In genomic region chr1:109398343-109399225, GRCh38 we compare ENCODE assay signal across 8 cellular contexts. TPM values are rescaled to one million over a fixed set of nuclear protein-coding genes. Genes with fewer than 3 reads are reported as not detected.
DNase-seq lines count a peak whose midpoint lies in the region; ATAC-seq and TF ChIP-seq lines count a peak whose summit lies in the region.

No MANE protein-coding gene starts in this region.

- intact Hi-C loops in mammary epithelial cell (cut with micrococcal nuclease), result loop anchor here (1.0 to 10.0 kb wide), 6 partner anchors 121 to 284 kb away; partner anchors contain the start of gene ELAPOR1

- H3K79me2 ChIP-seq in KMS-11 (ENCODE audit: insufficient read depth, low read depth) (no peaks in the 10 kb centered on the region), mammary epithelial cell (ENCODE audit: insufficient read depth, low read length) (peaks cover 4% of the 10 kb centered on the region)

- no peak for DNase-seq in BE2C
- peak; percentile 33 for DNase-seq in mammary epithelial cell
- DNase-seq in GF-D8 (lab: John Stamatoyannopoulos, UW), result no peak
- no peak for DNase-seq in CD1c-positive myeloid dendritic cell (ENCODE audit: extremely low spot score)
- no peak for DNase-seq in HEK293T (ENCODE audit: extremely low spot score)

- H3K9me3 ChIP-seq in BE2C, result no peaks in the 10 kb centered on the region
- H3K9me3 ChIP-seq in mammary epithelial cell (replicated peaks; ENCODE audit: insufficient read depth, low read length), result no peaks in the 10 kb centered on the region
- H3K9me3 ChIP-seq in mononuclear cell (ENCODE audit: low read depth, low read length), result no peaks in the 10 kb centered on the region

- H3K9ac ChIP-seq in KMS-11 (no peak overlapping the region; the same call in 1 of the 2 replicates), mammary epithelial cell (ENCODE audit: insufficient read depth, low read length) (peak overlapping the region; percentile 36)

- dilution Hi-C loops in mammary epithelial cell (cut with HindIII; ENCODE audit: low sequenced_read_pairs), result loop anchor here (5.0 kb wide), 2 partner anchors 126 to 196 kb away; no protein-coding TSS in a partner anchor

- H4K20me1 ChIP-seq in KMS-11 (ENCODE audit: insufficient read depth) (no peaks in the 10 kb centered on the region), mammary epithelial cell (ENCODE audit: insufficient read depth, low read length) (no peaks in the 10 kb centered on the region)

- H3K27me3 ChIP-seq in BE2C (no peaks in the 10 kb centered on the region; the same call in 1 of the 2 replicates), KMS-11 (ENCODE audit: insufficient read depth, low read depth) (peaks cover 9% of the 10 kb centered on the region), mammary epithelial cell (ENCODE audit: insufficient read depth, low read length) (no peaks in the 10 kb centered on the region), mononuclear cell (ENCODE audit: insufficient read depth, low read length) (peaks cover 30% of the 10 kb centered on the region)

- CTCF ChIA-PET in mammary epithelial cell (lab: Charles Lee; ENCODE audit: low non-redundant PET) (interaction anchor here (0.7 to 2.1 kb wide), 3 partner anchors 121 to 197 kb away, joined by 4 to 12 read pairs (median 4); no protein-coding TSS in a partner anchor), HEK293T (lab: Yijun Ruan, JAX) (interaction anchor here (0.6 to 3.9 kb wide), 22 partner anchors 17 to 201 kb away, joined by 3 to 47 read pairs (median 5); partner anchors contain the start of genes CELSR2, PSMA5 and PSRC1)

- H3K4me3 ChIP-seq in BE2C (ENCODE audit: low read depth, low read length) (peak overlapping the region; percentile 75), KMS-11 (IDR thresholded peaks at IDR 0.05; ENCODE audit: insufficient read depth, low read depth, low read length) (peak overlapping the region; percentile 97), mammary epithelial cell (replicated peaks in 1 of 3; ENCODE audit: insufficient read depth in 1 of 3, low read depth in 2 of 3, low read length in 3 of 3) (peak overlapping the region; percentile 54 to 73 (median 65)), mononuclear cell (ENCODE audit: low read length) (peak overlapping the region; percentile 42)

- no TSS peak for BruUV-seq in mammary epithelial cell (replicated peaks; lab: Mats Ljungman, UMichigan)

- H3K36me3 ChIP-seq in BE2C (peaks cover 14% of the 10 kb centered on the region), KMS-11 (ENCODE audit: insufficient read depth) (peaks cover 15% of the 10 kb centered on the region), mammary epithelial cell (ENCODE audit: insufficient read depth, low read length) (peaks cover 10% of the 10 kb centered on the region)

- peak overlapping the region; percentile 50 for H2AFZ ChIP-seq in KMS-11 (ENCODE audit: low read depth)
- peak overlapping the region; percentile 88 for H2AFZ ChIP-seq in mammary epithelial cell (ENCODE audit: low read depth, low read length)

- ATAC-seq in HG02981 (IDR thresholded peaks at IDR 0.05; ENCODE audit: unreplicated experiment), result no peak

- in situ Hi-C loops in mammary epithelial cell (cut with MboI; ENCODE audit: low sequenced_read_pairs in 2 of 2), result loop anchor here in 1 of 2 donors (10.0 kb wide), 2 partner anchors 134 to 204 kb away; no protein-coding TSS in a partner anchor

- POLR2A ChIA-PET in HEK293T (lab: Yijun Ruan, JAX), result interaction anchor here (0.7 to 4.0 kb wide), 19 partner anchors 9 to 299 kb away, joined by 3 to 28 read pairs (median 4); partner anchors contain the start of genes PSMA5 and PSRC1

- peak overlapping the region; percentile 79 for H3K4me2 ChIP-seq in KMS-11
- peak overlapping the region; percentile 96 for H3K4me2 ChIP-seq in mammary epithelial cell (ENCODE audit: insufficient read depth, low read depth, low read length)

- WGBS in mammary epithelial cell (ENCODE audit: low coverage, missing lambda C conversion rate), result 19% methylated on average over 17 of the region's 18 CpGs

- H3K4me1 ChIP-seq in BE2C, result no peaks in the 10 kb centered on the region
- peaks cover 36% of the 10 kb centered on the region for H3K4me1 ChIP-seq in KMS-11 (ENCODE audit: low read depth, poor library complexity, severe bottlenecking)
- peaks cover 20% of the 10 kb centered on the region for H3K4me1 ChIP-seq in mammary epithelial cell (ENCODE audit: insufficient read depth, low read length)
- peaks cover 42% of the 10 kb centered on the region for H3K4me1 ChIP-seq in mononuclear cell (ENCODE audit: insufficient read depth, low read length)

- H3K27ac ChIP-seq in KMS-11, result no peak overlapping the region
- H3K27ac ChIP-seq in mammary epithelial cell (ENCODE audit: insufficient read depth, low read depth, low read length), result peak overlapping the region; percentile 16

- TF ChIP-seq CTCF in BE2C (IDR thresholded peaks at IDR 0.05; ENCODE audit: low read depth, low read length) (no peak), KMS-11 (conservative IDR thresholded peaks at IDR 0.05; ENCODE audit: low read depth, low read length) (no peak), mammary epithelial cell (conservative IDR thresholded peaks at IDR 0.05 in 1 of 2, IDR thresholded peaks at IDR 0.05 in 1 of 2; ENCODE audit: extremely low read depth in 1 of 2, insufficient read depth in 1 of 2, low read depth in 1 of 2, low read length in 2 of 2) (no peak)

TF ChIP-seq in HEK293T, 16 proteins besides CTCF, POLR2A, EP300 and RAD21:
- TF ChIP-seq L3MBTL2 (conservative IDR thresholded peaks at IDR 0.05), result no peak
- no peak for TF ChIP-seq ARNT (IDR thresholded peaks at IDR 0.05)
- no peak for TF ChIP-seq CTBP1 (IDR thresholded peaks at IDR 0.05; ENCODE audit: borderline replicate concordance)
- no peak for TF ChIP-seq ELF4 (IDR thresholded peaks at IDR 0.05)
- TF ChIP-seq SUZ12 (IDR thresholded peaks at IDR 0.05), result no peak
- no peak for TF ChIP-seq BHLHE40 (IDR thresholded peaks at IDR 0.05; ENCODE audit: borderline replicate concordance)
- no peak for TF ChIP-seq HDGF (IDR thresholded peaks at IDR 0.05; ENCODE audit: borderline replicate concordance)
- TF ChIP-seq FOXA1 (IDR thresholded peaks at IDR 0.05), result no peak
- TF ChIP-seq SP1 (IDR thresholded peaks at IDR 0.05), result no peak
- no peak for TF ChIP-seq TARDBP (IDR thresholded peaks at IDR 0.05)
- TF ChIP-seq LEF1 (IDR thresholded peaks at IDR 0.05; ENCODE audit: borderline replicate concordance), result no peak
- TF ChIP-seq ZNF384 (IDR thresholded peaks at IDR 0.05), result no peak
- TF ChIP-seq FOXK2 (IDR thresholded peaks at IDR 0.05), result no peak
- no peak for TF ChIP-seq PKNOX1 (IDR thresholded peaks at IDR 0.05)
- TF ChIP-seq NFRKB (IDR thresholded peaks at IDR 0.05), result no peak
- TF ChIP-seq FOXM1 (IDR thresholded peaks at IDR 0.05; ENCODE audit: borderline replicate concordance), result no peak

RNA-seq across cellular contexts. Expression of gene SORT1, which starts 0.9 kb away (rescaled TPM):
- 7.0 TPM for polyA plus RNA-seq in BE2C (2012; ENCODE audit: insufficient read depth, insufficient read length, low read depth)
- total RNA-seq in mammary epithelial cell (10 to 100 TPM; 24.6 to 41.8 TPM), mononuclear cell (9.3 TPM)
- polyA plus RNA-seq in mammary epithelial cell, result 6.9 TPM
- polyA minus RNA-seq in mammary epithelial cell, result 53.9 TPM

RNA-seq across cellular contexts. Expression of gene PSMA5, which starts 27.7 kb away (rescaled TPM):
- polyA plus RNA-seq in BE2C (2012; ENCODE audit: insufficient read depth, insufficient read length, low read depth), result 152 TPM
- total RNA-seq in mammary epithelial cell (100 to 1,000 TPM in 1 of 2 donors, 10 to 100 TPM in 1; 46.0 to 110 TPM), mononuclear cell (30.7 TPM)
- polyA plus RNA-seq in mammary epithelial cell, result 118 TPM
- polyA minus RNA-seq in mammary epithelial cell, result 65.3 TPM

Comparison
In these comparisons a context has a peak if more than half of its experiments do, and no peak if none do; other contexts are left out.
1. H3K4me3 ChIP-seq: peak in every context shown above with its lines; median percentile 97 in KMS-11; 75 in BE2C; 65 in mammary epithelial cell; 42 in mononuclear cell.